In genomic region chr2:74552914-74553811, GRCh38 we compare ENCODE assay signal across 9 cellular contexts. TPM values are rescaled to one million over a fixed set of nuclear protein-coding genes. Genes with fewer than 3 reads are reported as not detected.
DNase-seq lines count a peak whose midpoint lies in the region; ATAC-seq and TF ChIP-seq lines count a peak whose summit lies in the region.
"Had no signal": no experiment of that assay in that cellular context is flagged by ENCODE, and none has a peak within 500 bp of the region (broad histone marks: within the 10 kb centered on the region; RNA-seq: fewer than 3 reads in every experiment).

No MANE protein-coding gene starts in this region.

- no peak overlapping the region for H3K27ac ChIP-seq in iPS-20b (ENCODE audit: low read length)
- H3K27ac ChIP-seq in suprapubic skin = no peak overlapping the region

- H3K36me3 ChIP-seq in iPS-20b (ENCODE audit: insufficient read depth, low read depth, low read length) = no peaks in the 10 kb centered on the region
- no peaks in the 10 kb centered on the region for H3K36me3 ChIP-seq in suprapubic skin

- peaks cover 31% of the 10 kb centered on the region for H3K27me3 Mint-ChIP-seq in activated CD8-positive, alpha-beta T cell treated with anti-CD3 and anti-CD28 coated beads for 36 hours

- no peak for ATAC-seq in activated CD8-positive, alpha-beta T cell treated with anti-CD3 and anti-CD28 coated beads for 36 hours
- no peak for ATAC-seq in left colon

- TF ChIP-seq CTCF in GM20000 (IDR thresholded peaks at IDR 0.05; ENCODE audit: extremely low read depth, missing control alignments) (no peak), suprapubic skin (IDR thresholded peaks at IDR 0.05) (no peak)
- no peak for TF ChIP-seq CTCF in activated CD8-positive, alpha-beta T cell treated with anti-CD3 and anti-CD28 coated beads for 36 hours (IDR thresholded peaks at IDR 0.05)

- POLR2A ChIA-PET in activated CD8-positive, alpha-beta T cell treated with anti-CD3 and anti-CD28 coated beads for 36 hours (lab: Charles Lee) = interaction anchor here (0.6 to 2.7 kb wide), 4 partner anchors 13 to 71 kb away, joined by 4 to 11 read pairs (median 5); partner anchors contain the start of genes CCDC142 and TTC31

- H3K9me3 Mint-ChIP-seq in activated CD8-positive, alpha-beta T cell treated with anti-CD3 and anti-CD28 coated beads for 36 hours = no peaks in the 10 kb centered on the region

- H3K27ac Mint-ChIP-seq in activated CD8-positive, alpha-beta T cell treated with anti-CD3 and anti-CD28 coated beads for 36 hours = peak overlapping the region; percentile 56

- DNase-seq in AG20443 (ENCODE audit: low spot score) (peak; percentile 50), GM20000 (ENCODE audit: low spot score) (peak; percentile 63), suprapubic skin (ENCODE audit: low spot score in 2 of 2) (no peak), left colon (no peak), occipital lobe (lab: John Stamatoyannopoulos, UW) (no peak)
- DNase-seq in activated CD8-positive, alpha-beta T cell treated with anti-CD3 and anti-CD28 coated beads for 36 hours = peak; percentile 20
- DNase-seq in stimulated activated CD8-positive, alpha-beta memory T cell treated with anti-CD3 and anti-CD28 coated beads, Interleukin-4, amount 100 ng/mL, for 48 hours = no peak

- intact Hi-C loops in activated CD8-positive, alpha-beta T cell treated with anti-CD3 and anti-CD28 coated beads for 36 hours (cut with micrococcal nuclease) = no loop called here
- intact Hi-C loops in left colon (cut with DNase I, micrococcal nuclease) = no loop called here

- no peak for TF ChIP-seq EP300 in suprapubic skin (IDR thresholded peaks at IDR 0.05)

- H3K4me1 ChIP-seq in iPS-20b (ENCODE audit: insufficient read depth, low read length) (peaks cover 18% of the 10 kb centered on the region), suprapubic skin (peaks cover 38% of the 10 kb centered on the region)

- WGBS in suprapubic skin = 60% methylated on average over 24 of the region's 27 CpGs

- CTCF ChIA-PET in activated CD8-positive, alpha-beta T cell treated with anti-CD3 and anti-CD28 coated beads for 36 hours (lab: Charles Lee) = interaction anchor here (1.0 to 1.4 kb wide), 2 partner anchors 9 to 14 kb away, joined by 3 to 7 read pairs; no protein-coding TSS in a partner anchor

- H3K4me3 Mint-ChIP-seq in activated CD8-positive, alpha-beta T cell treated with anti-CD3 and anti-CD28 coated beads for 36 hours = peak overlapping the region; percentile 52

- H3K27me3 ChIP-seq in iPS-20b (ENCODE audit: insufficient read depth, low read length) (peaks cover 84% of the 10 kb centered on the region), suprapubic skin (peaks cover 18% of the 10 kb centered on the region)

- H3K4me1 Mint-ChIP-seq in activated CD8-positive, alpha-beta T cell treated with anti-CD3 and anti-CD28 coated beads for 36 hours (ENCODE audit: low read depth) = peaks cover 15% of the 10 kb centered on the region

- H3K4me3 ChIP-seq in iPS-20b (ENCODE audit: low read length) (peak overlapping the region; percentile 82), suprapubic skin (peak overlapping the region; percentile 56)

- H3K9me3 ChIP-seq in iPS-20b (ENCODE audit: insufficient read depth, low read depth, low read length) (no peaks in the 10 kb centered on the region), suprapubic skin (no peaks in the 10 kb centered on the region)

- H3K9ac ChIP-seq in iPS-20b (ENCODE audit: low read depth, low read length) = peak overlapping the region; percentile 75; the same call in 1 of the 2 replicates

- TF ChIP-seq POLR2A in suprapubic skin (IDR thresholded peaks at IDR 0.05) = no peak

- peaks cover 7% of the 10 kb centered on the region for H3K36me3 Mint-ChIP-seq in activated CD8-positive, alpha-beta T cell treated with anti-CD3 and anti-CD28 coated beads for 36 hours (ENCODE audit: low read depth)

RNA-seq across cellular contexts. Expression of gene LOXL3, which starts 0.6 kb away (rescaled TPM):
- under 1 TPM; 0.38 to 0.60 TPM for total RNA-seq in activated CD8-positive, alpha-beta T cell treated with anti-CD3 and anti-CD28 coated beads for 36 hours
- 1 to 10 TPM in 3 of 4 donors, under 1 TPM in 1; 0.23 to 3.8 (median 1.5) TPM for total RNA-seq in suprapubic skin
- total RNA-seq in left colon = 1 to 10 TPM; 1.5 to 3.4 TPM
- total RNA-seq in occipital lobe = 16.1 TPM

RNA-seq across cellular contexts. Expression of gene DOK1, which starts 1.4 kb away (rescaled TPM):
- total RNA-seq in activated CD8-positive, alpha-beta T cell treated with anti-CD3 and anti-CD28 coated beads for 36 hours = 10 to 100 TPM; 15.0 to 16.6 TPM
- total RNA-seq in suprapubic skin (10 to 100 TPM in 1 of 4 donors, 1 to 10 TPM in 3; 3.3 to 10.6 (median 5.4) TPM), left colon (10 to 100 TPM; 16.1 to 21.4 TPM), occipital lobe (3.4 TPM)

RNA-seq across cellular contexts. Expression of gene HTRA2, which starts 23.4 kb away (rescaled TPM):
- total RNA-seq in activated CD8-positive, alpha-beta T cell treated with anti-CD3 and anti-CD28 coated beads for 36 hours = 10 to 100 TPM; 42.0 to 45.0 TPM
- 10 to 100 TPM; 23.7 to 31.2 (median 27.1) TPM for total RNA-seq in suprapubic skin
- total RNA-seq in left colon = 10 to 100 TPM; 22.3 to 23.0 TPM
- total RNA-seq in occipital lobe = 56.3 TPM

RNA-seq across cellular contexts. Expression of gene AUP1, which starts 23.7 kb away (rescaled TPM):
- 10 to 100 TPM; 90.8 to 92.7 TPM for total RNA-seq in activated CD8-positive, alpha-beta T cell treated with anti-CD3 and anti-CD28 coated beads for 36 hours
- 100 to 1,000 TPM; 111 to 170 (median 145) TPM for total RNA-seq in suprapubic skin
- total RNA-seq in left colon = 100 to 1,000 TPM; 124 to 133 TPM
- 40.4 TPM for total RNA-seq in occipital lobe

RNA-seq across cellular contexts. Expression of gene DQX1, which starts 27.1 kb away (rescaled TPM):
- under 1 TPM; 0.50 to 0.96 TPM for total RNA-seq in activated CD8-positive, alpha-beta T cell treated with anti-CD3 and anti-CD28 coated beads for 36 hours
- 10 to 100 TPM in 1 of 4 donors, 1 to 10 TPM in 3; 2.7 to 12.8 (median 6.4) TPM for total RNA-seq in suprapubic skin
- 10 to 100 TPM; 34.3 to 44.0 TPM for total RNA-seq in left colon
- not detected for total RNA-seq in occipital lobe
- total RNA-seq: pulmonary artery endothelial cell had no signal

Comparison
In these comparisons a context has a peak if more than half of its experiments do, and no peak if none do; other contexts are left out.
1. DNase-seq: peak in AG20443 (single experiment), GM20000 (single experiment) and activated CD8-positive, alpha-beta T cell treated with anti-CD3 and anti-CD28 coated beads for 36 hours (single experiment); none in suprapubic skin (0 of 2), left colon (0 of 2), occipital lobe (single experiment) and stimulated activated CD8-positive, alpha-beta memory T cell treated with anti-CD3 and anti-CD28 coated beads, Interleukin-4, amount 100 ng/mL, for 48 hours (single experiment).